In the genomic region with DNA sequence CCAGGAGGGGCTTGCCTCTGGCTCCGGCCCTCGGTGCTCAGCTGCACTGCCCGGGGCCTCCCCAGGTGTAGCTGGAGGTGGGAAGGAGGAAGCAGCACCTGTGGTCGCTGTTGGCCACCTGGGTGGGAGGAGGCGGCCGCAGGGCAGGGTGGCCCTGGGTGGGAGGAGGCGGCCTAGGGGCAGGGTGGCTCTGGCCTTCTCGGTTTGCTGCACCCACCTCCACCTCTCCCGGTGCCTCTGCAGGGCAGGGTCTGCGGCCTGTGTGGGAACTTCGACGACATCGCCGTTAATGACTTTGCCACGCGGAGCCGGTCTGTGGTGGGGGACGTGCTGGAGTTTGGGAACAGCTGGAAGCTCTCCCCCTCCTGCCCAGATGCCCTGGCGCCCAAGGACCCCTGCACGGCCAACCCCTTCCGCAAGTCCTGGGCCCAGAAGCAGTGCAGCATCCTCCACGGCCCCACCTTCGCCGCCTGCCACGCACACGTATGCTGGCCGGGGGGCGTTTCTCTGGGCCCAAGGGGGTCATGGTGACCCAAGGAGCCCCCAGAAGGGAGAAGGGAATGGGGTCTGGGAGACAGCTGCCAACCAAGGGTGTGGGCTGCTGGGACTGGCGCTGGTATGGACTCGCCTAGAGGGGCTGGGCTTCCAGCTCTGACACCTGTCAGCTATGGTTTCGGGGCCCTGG, we compare ENCODE assay signal across 14 cellular contexts. TPM values are rescaled to one million over a fixed set of nuclear protein-coding genes. Genes with fewer than 3 reads are reported as not detected.
A peak's percentile ranks its signal among the peaks of the same experiment; 100 is the strongest.
DNase-seq lines count a peak whose midpoint lies in the region; ATAC-seq and TF ChIP-seq lines count a peak whose summit lies in the region.
"Had no signal": no experiment of that assay in that cellular context is flagged by ENCODE, and none has a peak within 500 bp of the region (broad histone marks: within the 10 kb centered on the region; RNA-seq: fewer than 3 reads in every experiment).

No MANE protein-coding gene starts in this region.

- ATAC-seq in left ventricle myocardium superior: no peak
- ATAC-seq in GM19395 (IDR thresholded peaks at IDR 0.05; ENCODE audit: unreplicated experiment): no peak
- ATAC-seq: A549 had no signal

- peak; percentile 3 for DNase-seq in GM06990 (ENCODE audit: extremely low read depth, insufficient read length)
- DNase-seq in RPMI8226: peak; percentile 30
- DNase-seq in left ventricle myocardium superior: peak; percentile 26
- DNase-seq in posterior vena cava (ENCODE audit: low spot score): peak; percentile 77
- no peak for DNase-seq in NCI-H146 treated with DMSO at 0.1 percent for 48 hours (lab: John Stamatoyannopoulos, UW; ENCODE audit: unreplicated experiment)
- DNase-seq: BE2C, Calu3, DMS 273 treated with DMSO at 0.1 percent for 48 hours, DMS79 treated with DMSO at 0.1 percent for 48 hours, EL had no signal

- TF ChIP-seq CTCF in GM06990 (IDR thresholded peaks at IDR 0.05; ENCODE audit: insufficient read depth, low read length, poor library complexity, severe bottlenecking): no peak

- H3K4me3 ChIP-seq in GM06990 (replicated peaks; ENCODE audit: low read depth, low read length): no peak overlapping the region
- H3K4me3 ChIP-seq: A549, HAP-1 had no signal

- H3K27me3 ChIP-seq in GM06990 (replicated peaks; ENCODE audit: control insufficient read depth, insufficient read depth, low read length): no peaks in the 10 kb centered on the region
- H3K27me3 ChIP-seq: BE2C had no signal

- no peaks in the 10 kb centered on the region for H3K36me3 ChIP-seq in GM06990 (ENCODE audit: control insufficient read depth, insufficient read depth, low read length)
- H3K36me3 ChIP-seq: BE2C, HAP-1 had no signal

- intact Hi-C loops in left ventricle myocardium superior (cut with micrococcal nuclease) (no loop called here), posterior vena cava (cut with DNase I) (no loop called here)

RNA-seq across cellular contexts. Expression of gene MUC5AC, which starts 20.6 kb away (rescaled TPM):
- total RNA-seq in left ventricle myocardium superior: not detected
- total RNA-seq in posterior vena cava: not detected
- total RNA-seq: H1 had no signal

RNA-seq across cellular contexts. Expression of gene MUC5B, which starts 44.5 kb away (rescaled TPM):
- total RNA-seq in left ventricle myocardium superior (not detected), posterior vena cava (under 1 TPM in 1 of 2 donors, not detected in 1; 0.69 TPM)
